In the genomic region with DNA sequence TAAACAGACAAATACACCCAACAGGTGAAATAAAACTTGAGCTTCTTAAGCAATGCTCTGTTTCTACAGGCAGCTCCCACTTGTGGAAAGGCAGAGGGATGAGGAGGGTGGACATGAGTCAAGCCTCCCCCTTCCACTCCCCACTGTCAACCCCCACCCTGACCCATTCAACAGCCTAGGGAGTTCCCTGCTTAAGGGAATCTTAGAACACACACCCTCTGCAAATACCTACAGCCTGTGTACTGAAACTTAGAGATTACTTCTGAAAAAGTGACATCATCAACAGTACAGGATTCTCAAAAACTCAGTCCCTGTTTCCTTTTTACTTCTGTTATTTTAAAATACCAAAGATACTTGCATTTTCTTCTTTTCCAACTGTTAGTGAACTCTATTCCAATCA, we compare ENCODE assay signal across 1 cellular context.
TF ChIP-seq lines count a peak whose summit lies in the region.

No MANE protein-coding gene starts in this region.

TF ChIP-seq in SK-N-SH treated with all-trans-retinoic acid at 6 μM for 48 hours, 23 proteins besides CTCF, POLR2A, EP300 and RAD21 (continued from another document):
- TF ChIP-seq, protein P1, sequence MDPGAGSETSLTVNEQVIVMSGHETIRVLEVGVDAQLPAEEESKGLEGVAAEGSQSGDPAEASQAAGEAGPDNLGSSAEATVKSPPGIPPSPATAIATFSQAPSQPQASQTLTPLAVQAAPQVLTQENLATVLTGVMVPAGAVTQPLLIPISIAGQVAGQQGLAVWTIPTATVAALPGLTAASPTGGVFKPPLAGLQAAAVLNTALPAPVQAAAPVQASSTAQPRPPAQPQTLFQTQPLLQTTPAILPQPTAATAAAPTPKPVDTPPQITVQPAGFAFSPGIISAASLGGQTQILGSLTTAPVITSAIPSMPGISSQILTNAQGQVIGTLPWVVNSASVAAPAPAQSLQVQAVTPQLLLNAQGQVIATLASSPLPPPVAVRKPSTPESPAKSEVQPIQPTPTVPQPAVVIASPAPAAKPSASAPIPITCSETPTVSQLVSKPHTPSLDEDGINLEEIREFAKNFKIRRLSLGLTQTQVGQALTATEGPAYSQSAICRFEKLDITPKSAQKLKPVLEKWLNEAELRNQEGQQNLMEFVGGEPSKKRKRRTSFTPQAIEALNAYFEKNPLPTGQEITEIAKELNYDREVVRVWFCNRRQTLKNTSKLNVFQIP (CRISPR knock-in tag; IDR thresholded peaks at IDR 0.05; ENCODE audit: borderline replicate concordance, low read depth) = no peak
